ENCODE assay signal across 8 cellular contexts in the genomic region with DNA sequence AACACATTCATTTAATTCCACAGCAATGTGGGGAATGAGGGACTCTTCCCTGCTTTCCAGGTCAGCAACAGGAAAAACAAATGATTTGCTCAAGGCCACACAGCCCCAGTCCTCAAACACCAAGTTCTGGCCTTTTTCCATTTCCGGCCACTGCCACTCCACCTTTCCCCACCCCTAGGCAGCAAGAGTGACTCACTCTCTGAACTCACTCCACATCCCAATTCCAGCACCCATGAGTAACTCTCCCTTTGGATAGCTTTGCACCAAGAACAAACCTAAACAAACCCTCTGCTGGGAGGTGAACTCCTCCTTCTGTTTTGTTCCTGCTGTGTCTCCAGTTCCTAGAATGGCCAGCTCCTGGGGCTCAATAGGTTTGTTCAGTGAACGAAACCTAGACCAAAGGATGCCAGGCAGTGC. TPM values are rescaled to one million over a fixed set of nuclear protein-coding genes. Genes with fewer than 3 reads are reported as not detected.
DNase-seq lines count a peak whose midpoint lies in the region; ATAC-seq, FAIRE-seq and TF ChIP-seq lines count a peak whose summit lies in the region.

No MANE protein-coding gene starts in this region.

- peak overlapping the region; percentile 92 for H2BK5ac ChIP-seq in trophoblast cell (ENCODE audit: low read depth, low read length, poor library complexity)

- peak overlapping the region; percentile 83 for H3K27ac ChIP-seq in trophoblast cell (ENCODE audit: low read depth, low read length)

- WGBS in trophoblast cell (ENCODE audit: extremely low coverage, insufficient coverage, insufficient read length): no CpG with 5 or more reads among the region's 2 CpGs

- peak overlapping the region; percentile 4 for H3K4me2 ChIP-seq in trophoblast cell (ENCODE audit: low read length)

- no peak overlapping the region for H4K12ac ChIP-seq in trophoblast cell (ENCODE audit: low read depth, low read length)

- peaks cover 35% of the 10 kb centered on the region for H3K79me1 ChIP-seq in trophoblast cell (ENCODE audit: low read length)

- no peak overlapping the region for H3K4me3 ChIP-seq in fibroblast of mammary gland (ENCODE audit: control insufficient read depth, low read depth, low read length)
- no peak overlapping the region for H3K4me3 ChIP-seq in trophoblast cell (ENCODE audit: low read depth, low read length)

- peaks cover 18 to 27% of the 10 kb centered on the region in 2 experiments for H3K4me1 ChIP-seq in trophoblast cell (ENCODE audit: control insufficient read depth in 1 of 2, insufficient read depth in 2 of 2, low read length in 2 of 2)

- peak overlapping the region; percentile 47 for H2AFZ ChIP-seq in trophoblast cell (ENCODE audit: insufficient read depth, low read length, poor library complexity)

- DNase-seq in COLO829 (ENCODE audit: low spot score) (peak; percentile 68), RCC 7860 (ENCODE audit: low spot score) (peak; percentile 78), fibroblast of mammary gland (ENCODE audit: low read depth) (peak; percentile 93), trophoblast cell (peak; percentile 91 to 94), GM10248 (ENCODE audit: extremely low spot score) (no peak), DMS114 treated with DMSO at 0.1 percent for 48 hours (lab: John Stamatoyannopoulos, UW; ENCODE audit: unreplicated experiment) (no peak)
- no peak for DNase-seq in activated CD8-positive, alpha-beta memory T cell treated with anti-CD3 and anti-CD28 coated beads, Interleukin-2, amount 50 U/mL, for 4 hours

- no peaks in the 10 kb centered on the region for H3K27me3 ChIP-seq in trophoblast cell (ENCODE audit: insufficient read depth, low read length)

- peak; percentile 90 for FAIRE-seq in RCC 7860 (lab: Jason Lieb, UNC)

- H3K9ac ChIP-seq in trophoblast cell (ENCODE audit: low read length): no peak overlapping the region

- H3K18ac ChIP-seq in trophoblast cell (ENCODE audit: low read length): peak overlapping the region; percentile 48

- ATAC-seq in HG03571 (IDR thresholded peaks at IDR 0.05; ENCODE audit: unreplicated experiment): no peak

- peak overlapping the region; percentile 11 for H4K8ac ChIP-seq in trophoblast cell (ENCODE audit: low read depth, low read length)

- H3K9me3 ChIP-seq in trophoblast cell (ENCODE audit: insufficient read depth, low read depth, low read length): no peaks in the 10 kb centered on the region

- no peak overlapping the region for H3K23ac ChIP-seq in trophoblast cell (ENCODE audit: low read length)

- POLR2A ChIA-PET in GM10248 (lab: Yijun Ruan, JAX): no interaction called here

- H2AK5ac ChIP-seq in trophoblast cell (ENCODE audit: low read length): peak overlapping the region; percentile 52

- peak overlapping the region; percentile 81 for H2BK12ac ChIP-seq in trophoblast cell (ENCODE audit: low read length)

- H3K4ac ChIP-seq in trophoblast cell (ENCODE audit: low read depth, low read length): peak overlapping the region; percentile 42

- H2BK120ac ChIP-seq in trophoblast cell (ENCODE audit: insufficient read depth, low read length, poor library complexity): peak overlapping the region; percentile 78

- H3K79me2 ChIP-seq in trophoblast cell (ENCODE audit: control insufficient read depth, insufficient read depth, low read length, poor library complexity): peaks cover 10% of the 10 kb centered on the region

- H4K91ac ChIP-seq in trophoblast cell (ENCODE audit: low read depth, low read length): peak overlapping the region; percentile 74

- H3K14ac ChIP-seq in trophoblast cell (ENCODE audit: low read length): peak overlapping the region; percentile 42

- TF ChIP-seq CTCF in fibroblast of mammary gland (conservative IDR thresholded peaks at IDR 0.05; ENCODE audit: control insufficient read depth, insufficient read depth, low read depth, low read length): peak; percentile 11
- TF ChIP-seq CTCF in GM10248 (IDR thresholded peaks at IDR 0.05; ENCODE audit: control extremely low read depth, extremely low read depth, low read depth, missing control alignments): no peak

- no peaks in the 10 kb centered on the region for H3K36me3 ChIP-seq in trophoblast cell (ENCODE audit: control insufficient read depth in 1 of 2, insufficient read depth in 2 of 2, low read length in 2 of 2)

- CTCF ChIA-PET in GM10248 (lab: Yijun Ruan, JAX): interaction anchor here (1.4 to 8.5 kb wide), 9 partner anchors 8 to 246 kb away, joined by 3 to 126 read pairs (median 11); no protein-coding TSS in a partner anchor

RNA-seq across cellular contexts. Expression of gene PLEKHG6, which starts 30.4 kb away (rescaled TPM):
- 17.4 and 20.1 TPM in 2 replicates for polyA plus RNA-seq in trophoblast cell (2013)

Comparison
In these comparisons a context has a peak if more than half of its experiments do, and no peak if none do; other contexts are left out.
1. DNase-seq: peak in COLO829 (single experiment), RCC 7860 (single experiment), fibroblast of mammary gland (single experiment) and trophoblast cell (2 of 2); none in GM10248 (single experiment), DMS114 treated with DMSO at 0.1 percent for 48 hours (single experiment) and activated CD8-positive, alpha-beta memory T cell treated with anti-CD3 and anti-CD28 coated beads, Interleukin-2, amount 50 U/mL, for 4 hours (single experiment).